20 cellular contexts compared by ENCODE assay signal in the genomic region with DNA sequence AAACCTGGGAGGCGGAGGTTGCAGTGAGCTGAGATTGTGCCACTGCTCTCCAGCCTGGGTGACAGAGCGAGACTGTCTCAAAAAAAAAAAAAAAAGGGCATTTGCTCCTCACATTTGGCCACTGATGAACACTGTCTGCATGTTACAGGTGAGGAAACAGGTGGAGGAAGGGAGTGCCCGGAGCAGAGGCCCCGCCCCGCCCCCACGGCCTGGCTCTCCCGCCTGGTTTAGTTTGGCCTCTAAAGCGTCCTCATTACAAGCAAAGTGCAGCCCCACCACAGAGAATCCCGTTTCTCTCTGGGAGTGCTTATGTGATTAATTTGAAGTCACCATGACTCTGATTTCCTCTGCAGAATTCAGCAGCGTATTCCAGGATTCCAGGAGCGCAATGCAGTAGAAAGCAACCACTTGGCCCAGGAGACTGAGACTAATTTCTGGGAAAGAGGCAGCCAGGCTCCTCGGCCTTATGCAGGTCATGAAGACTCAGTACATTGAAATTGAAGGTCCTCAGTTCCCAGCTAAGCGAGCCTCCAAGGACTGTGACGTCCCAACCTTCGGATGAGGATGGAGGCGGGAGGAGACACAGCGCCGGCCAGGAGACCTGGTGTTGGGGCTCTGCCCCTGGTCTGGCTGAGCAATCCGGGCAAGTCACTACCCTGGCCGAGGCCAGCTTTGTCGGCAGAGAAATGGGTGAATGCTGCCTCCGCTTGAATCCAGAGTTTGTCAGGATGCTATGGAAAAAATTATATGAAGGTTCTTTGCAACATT. TPM values are rescaled to one million over a fixed set of nuclear protein-coding genes. Genes with fewer than 3 reads are reported as not detected.
A peak's percentile ranks its signal among the peaks of the same experiment; 100 is the strongest.
DNase-seq lines count a peak whose midpoint lies in the region; ATAC-seq and TF ChIP-seq lines count a peak whose summit lies in the region.
"Had no signal": no experiment of that assay in that cellular context is flagged by ENCODE, and none has a peak within 500 bp of the region (broad histone marks: within the 10 kb centered on the region; RNA-seq: fewer than 3 reads in every experiment).

No MANE protein-coding gene starts in this region.

- H3K27me3 ChIP-seq in upper lobe of right lung (peaks cover 8% of the 10 kb centered on the region), WERI-Rb-1 (ENCODE audit: insufficient read depth, low read depth, severe bottlenecking) (peaks cover 48% of the 10 kb centered on the region)

- H3K4me1 ChIP-seq in upper lobe of right lung, result peaks cover 8% of the 10 kb centered on the region
- H3K4me1 ChIP-seq: SJCRH30 had no signal

- peaks cover 37% of the 10 kb centered on the region for H3K36me3 Mint-ChIP-seq in activated T-helper 17 cell treated with anti-CD3 and anti-CD28 coated beads, Interleukin-2, amount 50 U/mL, for 72 hours (ENCODE audit: low read depth)
- no peaks in the 10 kb centered on the region for H3K36me3 Mint-ChIP-seq in activated T-cell treated with anti-CD3 and anti-CD28 coated beads, Interleukin-2, amount 50 U/mL, for 24 hours (ENCODE audit: low read depth)
- no peaks in the 10 kb centered on the region for H3K36me3 Mint-ChIP-seq in T-cell

- no peak for ATAC-seq in activated T-helper 17 cell treated with anti-CD3 and anti-CD28 coated beads, Interleukin-2, amount 50 U/mL, for 72 hours (replicated peaks)
- ATAC-seq in upper lobe of right lung, result no peak
- ATAC-seq in T-cell (replicated peaks in 1 of 4), result no peak

- DNase-seq in NCI-H146 (lab: John Stamatoyannopoulos, UW) (peak; percentile 15), NCI-H146 treated with DMSO at 0.1 percent for 48 hours (lab: John Stamatoyannopoulos, UW; ENCODE audit: unreplicated experiment) (no peak), medulla oblongata (ENCODE audit: extremely low spot score) (peak; percentile 60), upper lobe of right lung (peak; percentile 41), WERI-Rb-1 (no peak), T-cell (no peak)
- DNase-seq in activated T-cell treated with anti-CD3 and anti-CD28 coated beads, Interleukin-2, amount 50 U/mL, for 24 hours, result no peak
- DNase-seq: AML-193, DMS79 treated with DMSO at 0.1 percent for 48 hours, GOT3, KBM-7, NCI-H1105, NCI-H1694 treated with DMSO at 0.1 percent for 48 hours, NCI-H226, NCI-H524, PC-9, SJCRH30 had no signal

- no peak overlapping the region for H3K27ac Mint-ChIP-seq in activated T-helper 17 cell treated with anti-CD3 and anti-CD28 coated beads, Interleukin-2, amount 50 U/mL, for 72 hours
- H3K27ac Mint-ChIP-seq in activated T-cell treated with anti-CD3 and anti-CD28 coated beads, Interleukin-2, amount 50 U/mL, for 24 hours, result no peak overlapping the region
- H3K27ac Mint-ChIP-seq in T-cell, result no peak overlapping the region

- H3K36me3 ChIP-seq in upper lobe of right lung (no peaks in the 10 kb centered on the region), WERI-Rb-1 (no peaks in the 10 kb centered on the region)
- H3K36me3 ChIP-seq: SJCRH30 had no signal

- TF ChIP-seq CTCF in upper lobe of right lung (IDR thresholded peaks at IDR 0.05) (no peak), WERI-Rb-1 (IDR thresholded peaks at IDR 0.05; ENCODE audit: low read depth, low read length) (no peak)

- peaks cover 43% of the 10 kb centered on the region for H3K4me1 Mint-ChIP-seq in activated T-helper 17 cell treated with anti-CD3 and anti-CD28 coated beads, Interleukin-2, amount 50 U/mL, for 72 hours
- H3K4me1 Mint-ChIP-seq in activated T-cell treated with anti-CD3 and anti-CD28 coated beads, Interleukin-2, amount 50 U/mL, for 24 hours (ENCODE audit: low read depth), result peaks cover 75% of the 10 kb centered on the region
- H3K4me1 Mint-ChIP-seq in T-cell, result peaks cover 34 to 58% (median 49%) of the 10 kb centered on the region in 3 donors

- no peaks in the 10 kb centered on the region for H3K9me3 ChIP-seq in upper lobe of right lung
- H3K9me3 ChIP-seq in WERI-Rb-1 (ENCODE audit: severe bottlenecking), result no peaks in the 10 kb centered on the region
- H3K9me3 ChIP-seq: SJCRH30 had no signal

- no peaks in the 10 kb centered on the region for H3K9me3 Mint-ChIP-seq in activated T-helper 17 cell treated with anti-CD3 and anti-CD28 coated beads, Interleukin-2, amount 50 U/mL, for 72 hours
- H3K9me3 Mint-ChIP-seq in activated T-cell treated with anti-CD3 and anti-CD28 coated beads, Interleukin-2, amount 50 U/mL, for 24 hours, result no peaks in the 10 kb centered on the region
- no peaks in the 10 kb centered on the region for H3K9me3 Mint-ChIP-seq in T-cell

- POLR2A ChIA-PET in T-cell (lab: Charles Lee), result interaction anchor here in 1 of 2 donors (0.7 kb wide), 1 partner anchor 1139 kb away, joined by 3 read pairs; no protein-coding TSS in a partner anchor

- intact Hi-C loops in upper lobe of right lung (cut with DNase I), result no loop called here

- H3K27me3 Mint-ChIP-seq in activated T-helper 17 cell treated with anti-CD3 and anti-CD28 coated beads, Interleukin-2, amount 50 U/mL, for 72 hours, result no peaks in the 10 kb centered on the region
- H3K27me3 Mint-ChIP-seq in activated T-cell treated with anti-CD3 and anti-CD28 coated beads, Interleukin-2, amount 50 U/mL, for 24 hours, result no peaks in the 10 kb centered on the region
- H3K27me3 Mint-ChIP-seq in T-cell, result peaks cover 2 to 3% of the 10 kb centered on the region in 2 donors

- H3K4me3 ChIP-seq in upper lobe of right lung, result no peak overlapping the region
- no peak overlapping the region for H3K4me3 ChIP-seq in WERI-Rb-1 (ENCODE audit: low read depth, low read length)
- H3K4me3 ChIP-seq: PC-9, SJCRH30 had no signal

- CTCF ChIA-PET in T-cell (lab: Charles Lee), result interaction anchor here in 1 of 2 donors (0.7 kb wide), 1 partner anchor 9 kb away, joined by 7 read pairs; no protein-coding TSS in a partner anchor

- H3K4me3 Mint-ChIP-seq in activated T-helper 17 cell treated with anti-CD3 and anti-CD28 coated beads, Interleukin-2, amount 50 U/mL, for 72 hours, result peak overlapping the region; percentile 90
- H3K4me3 Mint-ChIP-seq in activated T-cell treated with anti-CD3 and anti-CD28 coated beads, Interleukin-2, amount 50 U/mL, for 24 hours, result no peak overlapping the region
- H3K4me3 Mint-ChIP-seq in T-cell, result no peak overlapping the region
- H3K4me3 Mint-ChIP-seq: CD14-positive monocyte had no signal

- no peak overlapping the region for H3K27ac ChIP-seq in upper lobe of right lung
- H3K27ac ChIP-seq in WERI-Rb-1, result no peak overlapping the region
- H3K27ac ChIP-seq: 22Rv1, PC-9, SJCRH30 had no signal

RNA-seq across cellular contexts. Expression of a gene that starts 44.7 kb away (rescaled TPM):
- 100 to 1,000 TPM; 157 to 253 TPM for total RNA-seq in activated T-helper 17 cell treated with anti-CD3 and anti-CD28 coated beads, Interleukin-2, amount 50 U/mL, for 72 hours
- total RNA-seq in upper lobe of right lung, result 92.5 TPM
- total RNA-seq in T-cell, result 100 to 1,000 TPM; 119 to 148 (median 127) TPM

Comparison
In these comparisons a context has a peak if more than half of its experiments do, and no peak if none do; other contexts are left out.
1. DNase-seq: peak in NCI-H146 (single experiment), medulla oblongata (single experiment) and upper lobe of right lung (single experiment); none in NCI-H146 treated with DMSO at 0.1 percent for 48 hours (single experiment), activated T-cell treated with anti-CD3 and anti-CD28 coated beads, Interleukin-2, amount 50 U/mL, for 24 hours (single experiment), WERI-Rb-1 (single experiment) and T-cell (0 of 34).